In genomic region chr9:137588891-137589290, GRCh38 we compare ENCODE assay signal across 9 cellular contexts. TPM values are rescaled to one million over a fixed set of nuclear protein-coding genes. Genes with fewer than 3 reads are reported as not detected.
A peak's percentile ranks its signal among the peaks of the same experiment; 100 is the strongest.
DNase-seq lines count a peak whose midpoint lies in the region; ATAC-seq and TF ChIP-seq lines count a peak whose summit lies in the region.
"Had no signal": no experiment of that assay in that cellular context is flagged by ENCODE, and none has a peak within 500 bp of the region (broad histone marks: within the 10 kb centered on the region; RNA-seq: fewer than 3 reads in every experiment).

No MANE protein-coding gene starts in this region.

- peaks cover 42% of the 10 kb centered on the region for H3K36me3 ChIP-seq in suprapubic skin

- no peak overlapping the region for H3K27ac Mint-ChIP-seq in activated naive CD4-positive, alpha-beta T cell treated with anti-CD3 and anti-CD28 coated beads, Interleukin-2, amount 50 U/mL, for 24 hours
- H3K27ac Mint-ChIP-seq in activated CD4-positive, alpha-beta memory T cell treated with anti-CD3 and anti-CD28 coated beads, Interleukin-2, amount 10 ng/mL, durations not matched to agents 7 days and 5 days = peak overlapping the region; percentile 31

- peak overlapping the region; percentile 89 for H3K4me3 Mint-ChIP-seq in activated naive CD4-positive, alpha-beta T cell treated with anti-CD3 and anti-CD28 coated beads, Interleukin-2, amount 50 U/mL, for 24 hours
- peak overlapping the region; percentile 84 for H3K4me3 Mint-ChIP-seq in activated CD4-positive, alpha-beta memory T cell treated with anti-CD3 and anti-CD28 coated beads, Interleukin-2, amount 10 ng/mL, durations not matched to agents 7 days and 5 days

- intact Hi-C loops in sciatic nerve (cut with DNase I) = no loop called here

- H3K9me3 ChIP-seq in suprapubic skin = no peaks in the 10 kb centered on the region

- TF ChIP-seq EP300 in suprapubic skin (IDR thresholded peaks at IDR 0.05) = no peak

- peaks cover 31% of the 10 kb centered on the region for H3K4me1 ChIP-seq in suprapubic skin

- H3K27ac ChIP-seq in suprapubic skin = no peak overlapping the region

- no peak for TF ChIP-seq POLR2A in suprapubic skin (IDR thresholded peaks at IDR 0.05)

- ATAC-seq in sciatic nerve (no peak), HG02588 (IDR thresholded peaks at IDR 0.05; ENCODE audit: unreplicated experiment) (no peak), HG02884 (IDR thresholded peaks at IDR 0.05; ENCODE audit: unreplicated experiment) (no peak)

- H3K27me3 Mint-ChIP-seq in activated naive CD4-positive, alpha-beta T cell treated with anti-CD3 and anti-CD28 coated beads, Interleukin-2, amount 50 U/mL, for 24 hours = no peaks in the 10 kb centered on the region
- H3K27me3 Mint-ChIP-seq in activated CD4-positive, alpha-beta memory T cell treated with anti-CD3 and anti-CD28 coated beads, Interleukin-2, amount 10 ng/mL, durations not matched to agents 7 days and 5 days = no peaks in the 10 kb centered on the region

- DNase-seq in activated naive CD4-positive, alpha-beta T cell treated with Interleukin-2 at 50 U/mL for 16 hours = no peak
- no peak for DNase-seq in activated CD4-positive, alpha-beta memory T cell treated with anti-CD3 and anti-CD28 coated beads, Interleukin-2, amount 10 ng/mL, durations not matched to agents 7 days and 5 days
- DNase-seq in foreskin fibroblast = peak in 1 of 2 donors; percentile 71
- no peak for DNase-seq in suprapubic skin (ENCODE audit: low spot score in 2 of 2)
- no peak for DNase-seq in sciatic nerve (ENCODE audit: low spot score)
- DNase-seq: aorta had no signal

- H3K9me3 Mint-ChIP-seq in activated naive CD4-positive, alpha-beta T cell treated with anti-CD3 and anti-CD28 coated beads, Interleukin-2, amount 50 U/mL, for 24 hours = no peaks in the 10 kb centered on the region
- H3K9me3 Mint-ChIP-seq in activated CD4-positive, alpha-beta memory T cell treated with anti-CD3 and anti-CD28 coated beads, Interleukin-2, amount 10 ng/mL, durations not matched to agents 7 days and 5 days = no peaks in the 10 kb centered on the region

- H3K27me3 ChIP-seq in suprapubic skin = no peaks in the 10 kb centered on the region

- WGBS in suprapubic skin = 71% methylated on average over 6 of the region's 6 CpGs

- POLR2A ChIA-PET in activated CD4-positive, alpha-beta memory T cell treated with anti-CD3 and anti-CD28 coated beads, Interleukin-2, amount 10 ng/mL, durations not matched to agents 7 days and 5 days (lab: Charles Lee) = interaction anchor here (0.7 to 2.4 kb wide), 4 partner anchors 10 to 67 kb away, joined by 3 to 10 read pairs (median 3); partner anchors contain the start of genes DPH7 and MRPL41

- H3K4me3 ChIP-seq in foreskin fibroblast (ENCODE audit: low read depth in 1 of 2, low read length in 2 of 2) = peak overlapping the region; percentile 69 to 76
- peak overlapping the region; percentile 86 for H3K4me3 ChIP-seq in suprapubic skin

- peaks cover 10% of the 10 kb centered on the region for H3K4me1 Mint-ChIP-seq in activated naive CD4-positive, alpha-beta T cell treated with anti-CD3 and anti-CD28 coated beads, Interleukin-2, amount 50 U/mL, for 24 hours
- peaks cover 22% of the 10 kb centered on the region for H3K4me1 Mint-ChIP-seq in activated CD4-positive, alpha-beta memory T cell treated with anti-CD3 and anti-CD28 coated beads, Interleukin-2, amount 10 ng/mL, durations not matched to agents 7 days and 5 days

- TF ChIP-seq CTCF in foreskin fibroblast (IDR thresholded peaks at IDR 0.05; ENCODE audit: low read depth, low read length) (no peak), suprapubic skin (IDR thresholded peaks at IDR 0.05) (no peak)

- peaks cover 10% of the 10 kb centered on the region for H3K36me3 Mint-ChIP-seq in activated naive CD4-positive, alpha-beta T cell treated with anti-CD3 and anti-CD28 coated beads, Interleukin-2, amount 50 U/mL, for 24 hours
- peaks cover 23% of the 10 kb centered on the region for H3K36me3 Mint-ChIP-seq in activated CD4-positive, alpha-beta memory T cell treated with anti-CD3 and anti-CD28 coated beads, Interleukin-2, amount 10 ng/mL, durations not matched to agents 7 days and 5 days (ENCODE audit: low read depth)

- CTCF ChIA-PET in activated CD4-positive, alpha-beta memory T cell treated with anti-CD3 and anti-CD28 coated beads, Interleukin-2, amount 10 ng/mL, durations not matched to agents 7 days and 5 days (lab: Charles Lee) = interaction anchor here (2.6 kb wide), 1 partner anchor 9 kb away, joined by 18 read pairs; no protein-coding TSS in a partner anchor

RNA-seq across cellular contexts. Expression of gene ZMYND19, which starts 1.4 kb away (rescaled TPM):
- total RNA-seq in activated CD4-positive, alpha-beta memory T cell treated with anti-CD3 and anti-CD28 coated beads, Interleukin-2, amount 10 ng/mL, durations not matched to agents 7 days and 5 days = 10 to 100 TPM; 24.0 to 25.4 TPM
- 10 to 100 TPM; 19.2 to 39.4 (median 28.3) TPM for total RNA-seq in suprapubic skin
- total RNA-seq in sciatic nerve = 15.6 TPM

RNA-seq across cellular contexts. Expression of gene DPH7, which starts 10.2 kb away (rescaled TPM):
- 10 to 100 TPM; 31.9 to 34.2 TPM for total RNA-seq in activated CD4-positive, alpha-beta memory T cell treated with anti-CD3 and anti-CD28 coated beads, Interleukin-2, amount 10 ng/mL, durations not matched to agents 7 days and 5 days
- 10 to 100 TPM; 26.8 to 64.8 (median 34.1) TPM for total RNA-seq in suprapubic skin
- 33.1 TPM for total RNA-seq in sciatic nerve

RNA-seq across cellular contexts. Expression of gene ARRDC1, which starts 16.6 kb away (rescaled TPM):
- 10 to 100 TPM; 49.8 to 55.9 TPM for total RNA-seq in activated CD4-positive, alpha-beta memory T cell treated with anti-CD3 and anti-CD28 coated beads, Interleukin-2, amount 10 ng/mL, durations not matched to agents 7 days and 5 days
- total RNA-seq in suprapubic skin = 100 to 1,000 TPM in 1 of 4 donors, 10 to 100 TPM in 3; 79.2 to 143 (median 85.8) TPM
- 30.6 TPM for total RNA-seq in sciatic nerve

RNA-seq across cellular contexts. Expression of gene EHMT1, which starts 29.9 kb away (rescaled TPM):
- 10 to 100 TPM; 87.1 to 91.4 TPM for total RNA-seq in activated CD4-positive, alpha-beta memory T cell treated with anti-CD3 and anti-CD28 coated beads, Interleukin-2, amount 10 ng/mL, durations not matched to agents 7 days and 5 days
- total RNA-seq in suprapubic skin (100 to 1,000 TPM in 1 of 4 donors, 10 to 100 TPM in 3; 77.1 to 149 (median 86.6) TPM), sciatic nerve (104 TPM)

RNA-seq across cellular contexts. Expression of gene MRPL41, which starts 37.2 kb away (rescaled TPM):
- 10 to 100 TPM; 51.6 to 52.6 TPM for total RNA-seq in activated CD4-positive, alpha-beta memory T cell treated with anti-CD3 and anti-CD28 coated beads, Interleukin-2, amount 10 ng/mL, durations not matched to agents 7 days and 5 days
- total RNA-seq in suprapubic skin (10 to 100 TPM; 44.1 to 70.0 (median 55.3) TPM), sciatic nerve (61.1 TPM)
